ENCODE assay signal across 1 cellular context in the genomic region with DNA sequence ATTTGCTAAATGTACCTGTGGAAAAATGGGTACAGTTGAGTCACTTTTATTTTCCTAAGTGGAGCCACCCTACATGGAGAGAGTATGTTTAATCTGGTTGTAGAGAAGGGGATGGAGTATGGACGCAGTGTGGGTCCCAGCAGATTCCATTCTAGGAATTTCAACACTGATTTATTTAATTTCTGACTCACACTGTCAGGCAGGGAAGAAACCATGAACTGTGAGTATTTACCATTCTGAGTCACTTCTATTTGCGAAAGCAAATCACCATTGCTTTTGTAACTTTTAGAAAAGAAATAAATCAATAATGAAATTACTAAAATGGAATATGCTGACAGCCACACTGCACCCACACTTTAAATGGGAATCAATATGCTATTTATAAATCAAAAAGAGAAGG.
TF ChIP-seq lines count a peak whose summit lies in the region.

No MANE protein-coding gene starts in this region.

TF ChIP-seq in HepG2, 621 proteins besides CTCF, POLR2A, EP300 and RAD21 (continued from another document and continues in another):
- TF ChIP-seq ZNF343 (CRISPR knock-in tag; IDR thresholded peaks at IDR 0.05), result no peak
- no peak for TF ChIP-seq ATF7 (IDR thresholded peaks at IDR 0.05)
- no peak for TF ChIP-seq ATF7 (CRISPR knock-in tag; IDR thresholded peaks at IDR 0.05)
- TF ChIP-seq FOXP1 (IDR thresholded peaks at IDR 0.05), result no peak
- peak; percentile 39; the same call in 1 of the 2 replicates for TF ChIP-seq FOXP1 (CRISPR knock-in tag; IDR thresholded peaks at IDR 0.05)
- peak; percentile 66; the same call in 1 of the 2 replicates for TF ChIP-seq HMG20A (CRISPR knock-in tag; IDR thresholded peaks at IDR 0.05; ENCODE audit: borderline replicate concordance)
- TF ChIP-seq DPF2 (CRISPR knock-in tag; IDR thresholded peaks at IDR 0.05; ENCODE audit: borderline replicate concordance, low read depth), result peak; percentile 52; the same call in 1 of the 2 replicates
- TF ChIP-seq MTF1 (CRISPR knock-in tag; IDR thresholded peaks at IDR 0.05), result no peak
- TF ChIP-seq JUNB (CRISPR knock-in tag; IDR thresholded peaks at IDR 0.05; ENCODE audit: borderline replicate concordance), result peak; percentile 75; the same call in 1 of the 2 replicates
- TF ChIP-seq, protein P1, sequence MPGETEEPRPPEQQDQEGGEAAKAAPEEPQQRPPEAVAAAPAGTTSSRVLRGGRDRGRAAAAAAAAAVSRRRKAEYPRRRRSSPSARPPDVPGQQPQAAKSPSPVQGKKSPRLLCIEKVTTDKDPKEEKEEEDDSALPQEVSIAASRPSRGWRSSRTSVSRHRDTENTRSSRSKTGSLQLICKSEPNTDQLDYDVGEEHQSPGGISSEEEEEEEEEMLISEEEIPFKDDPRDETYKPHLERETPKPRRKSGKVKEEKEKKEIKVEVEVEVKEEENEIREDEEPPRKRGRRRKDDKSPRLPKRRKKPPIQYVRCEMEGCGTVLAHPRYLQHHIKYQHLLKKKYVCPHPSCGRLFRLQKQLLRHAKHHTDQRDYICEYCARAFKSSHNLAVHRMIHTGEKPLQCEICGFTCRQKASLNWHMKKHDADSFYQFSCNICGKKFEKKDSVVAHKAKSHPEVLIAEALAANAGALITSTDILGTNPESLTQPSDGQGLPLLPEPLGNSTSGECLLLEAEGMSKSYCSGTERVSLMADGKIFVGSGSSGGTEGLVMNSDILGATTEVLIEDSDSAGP (CRISPR knock-in tag; IDR thresholded peaks at IDR 0.05; ENCODE audit: borderline replicate concordance), result no peak
- TF ChIP-seq ZNF768 (CRISPR knock-in tag; IDR thresholded peaks at IDR 0.05), result no peak
- TF ChIP-seq MED8 (CRISPR knock-in tag; IDR thresholded peaks at IDR 0.05; ENCODE audit: insufficient replicate concordance), result no peak
- TF ChIP-seq ZNF724P (CRISPR knock-in tag; IDR thresholded peaks at IDR 0.05; ENCODE audit: borderline replicate concordance), result no peak
- no peak for TF ChIP-seq PAWR (CRISPR knock-in tag; IDR thresholded peaks at IDR 0.05; ENCODE audit: borderline replicate concordance)
- no peak for TF ChIP-seq ZBTB21 (CRISPR knock-in tag; IDR thresholded peaks at IDR 0.05)
- no peak for TF ChIP-seq ZNF891 (CRISPR knock-in tag; IDR thresholded peaks at IDR 0.05)
- TF ChIP-seq ELF3 (CRISPR knock-in tag; IDR thresholded peaks at IDR 0.05), result 0 out of 2 replicates have a peak, but pooled peaks have one; percentile 24
- TF ChIP-seq NFE2 (CRISPR knock-in tag; IDR thresholded peaks at IDR 0.05), result no peak
- TF ChIP-seq ZNF788 (CRISPR knock-in tag; IDR thresholded peaks at IDR 0.05; ENCODE audit: borderline replicate concordance), result no peak
- no peak for TF ChIP-seq REL (CRISPR knock-in tag; conservative IDR thresholded peaks at IDR 0.05)
- TF ChIP-seq KLF12 (CRISPR knock-in tag; IDR thresholded peaks at IDR 0.05; ENCODE audit: borderline replicate concordance), result no peak
- TF ChIP-seq, protein P2, sequence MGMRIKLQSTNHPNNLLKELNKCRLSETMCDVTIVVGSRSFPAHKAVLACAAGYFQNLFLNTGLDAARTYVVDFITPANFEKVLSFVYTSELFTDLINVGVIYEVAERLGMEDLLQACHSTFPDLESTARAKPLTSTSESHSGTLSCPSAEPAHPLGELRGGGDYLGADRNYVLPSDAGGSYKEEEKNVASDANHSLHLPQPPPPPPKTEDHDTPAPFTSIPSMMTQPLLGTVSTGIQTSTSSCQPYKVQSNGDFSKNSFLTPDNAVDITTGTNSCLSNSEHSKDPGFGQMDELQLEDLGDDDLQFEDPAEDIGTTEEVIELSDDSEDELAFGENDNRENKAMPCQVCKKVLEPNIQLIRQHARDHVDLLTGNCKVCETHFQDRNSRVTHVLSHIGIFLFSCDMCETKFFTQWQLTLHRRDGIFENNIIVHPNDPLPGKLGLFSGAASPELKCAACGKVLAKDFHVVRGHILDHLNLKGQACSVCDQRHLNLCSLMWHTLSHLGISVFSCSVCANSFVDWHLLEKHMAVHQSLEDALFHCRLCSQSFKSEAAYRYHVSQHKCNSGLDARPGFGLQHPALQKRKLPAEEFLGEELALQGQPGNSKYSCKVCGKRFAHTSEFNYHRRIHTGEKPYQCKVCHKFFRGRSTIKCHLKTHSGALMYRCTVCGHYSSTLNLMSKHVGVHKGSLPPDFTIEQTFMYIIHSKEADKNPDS (CRISPR knock-in tag; IDR thresholded peaks at IDR 0.05), result no peak
- no peak for TF ChIP-seq NRL (CRISPR knock-in tag; IDR thresholded peaks at IDR 0.05; ENCODE audit: borderline replicate concordance)
- TF ChIP-seq FOXA3 (CRISPR knock-in tag; IDR thresholded peaks at IDR 0.05), result peak; percentile 83
- TF ChIP-seq SRSF9 (IDR thresholded peaks at IDR 0.05; ENCODE audit: borderline replicate concordance, insufficient read depth, low read depth, low read length, poor library complexity, severe bottlenecking), result no peak
- TF ChIP-seq NFKB2 (CRISPR knock-in tag; IDR thresholded peaks at IDR 0.05; ENCODE audit: borderline replicate concordance), result no peak
- TF ChIP-seq CREM (IDR thresholded peaks at IDR 0.05), result peak; percentile 25; the same call in 1 of the 2 replicates
- no peak for TF ChIP-seq CREM (CRISPR knock-in tag; IDR thresholded peaks at IDR 0.05)
- no peak for TF ChIP-seq ZNF776 (CRISPR knock-in tag; IDR thresholded peaks at IDR 0.05)
- no peak for TF ChIP-seq REPIN1 (CRISPR knock-in tag; IDR thresholded peaks at IDR 0.05; ENCODE audit: borderline replicate concordance, low read depth)
- TF ChIP-seq, protein P3, sequence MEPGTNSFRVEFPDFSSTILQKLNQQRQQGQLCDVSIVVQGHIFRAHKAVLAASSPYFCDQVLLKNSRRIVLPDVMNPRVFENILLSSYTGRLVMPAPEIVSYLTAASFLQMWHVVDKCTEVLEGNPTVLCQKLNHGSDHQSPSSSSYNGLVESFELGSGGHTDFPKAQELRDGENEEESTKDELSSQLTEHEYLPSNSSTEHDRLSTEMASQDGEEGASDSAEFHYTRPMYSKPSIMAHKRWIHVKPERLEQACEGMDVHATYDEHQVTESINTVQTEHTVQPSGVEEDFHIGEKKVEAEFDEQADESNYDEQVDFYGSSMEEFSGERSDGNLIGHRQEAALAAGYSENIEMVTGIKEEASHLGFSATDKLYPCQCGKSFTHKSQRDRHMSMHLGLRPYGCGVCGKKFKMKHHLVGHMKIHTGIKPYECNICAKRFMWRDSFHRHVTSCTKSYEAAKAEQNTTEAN (CRISPR knock-in tag; conservative IDR thresholded peaks at IDR 0.05), result no peak
- TF ChIP-seq EED (CRISPR knock-in tag; IDR thresholded peaks at IDR 0.05), result no peak
- no peak for TF ChIP-seq SKI (IDR thresholded peaks at IDR 0.05; ENCODE audit: partially characterized antibody)
- TF ChIP-seq MIXL1 (CRISPR knock-in tag; IDR thresholded peaks at IDR 0.05), result peak; percentile 40; the same call in 1 of the 2 replicates
- peak; percentile 45; the same call in 1 of the 2 replicates for TF ChIP-seq KAT2B (IDR thresholded peaks at IDR 0.05; ENCODE audit: borderline replicate concordance, low read depth, low read length)
- TF ChIP-seq, protein P4, sequence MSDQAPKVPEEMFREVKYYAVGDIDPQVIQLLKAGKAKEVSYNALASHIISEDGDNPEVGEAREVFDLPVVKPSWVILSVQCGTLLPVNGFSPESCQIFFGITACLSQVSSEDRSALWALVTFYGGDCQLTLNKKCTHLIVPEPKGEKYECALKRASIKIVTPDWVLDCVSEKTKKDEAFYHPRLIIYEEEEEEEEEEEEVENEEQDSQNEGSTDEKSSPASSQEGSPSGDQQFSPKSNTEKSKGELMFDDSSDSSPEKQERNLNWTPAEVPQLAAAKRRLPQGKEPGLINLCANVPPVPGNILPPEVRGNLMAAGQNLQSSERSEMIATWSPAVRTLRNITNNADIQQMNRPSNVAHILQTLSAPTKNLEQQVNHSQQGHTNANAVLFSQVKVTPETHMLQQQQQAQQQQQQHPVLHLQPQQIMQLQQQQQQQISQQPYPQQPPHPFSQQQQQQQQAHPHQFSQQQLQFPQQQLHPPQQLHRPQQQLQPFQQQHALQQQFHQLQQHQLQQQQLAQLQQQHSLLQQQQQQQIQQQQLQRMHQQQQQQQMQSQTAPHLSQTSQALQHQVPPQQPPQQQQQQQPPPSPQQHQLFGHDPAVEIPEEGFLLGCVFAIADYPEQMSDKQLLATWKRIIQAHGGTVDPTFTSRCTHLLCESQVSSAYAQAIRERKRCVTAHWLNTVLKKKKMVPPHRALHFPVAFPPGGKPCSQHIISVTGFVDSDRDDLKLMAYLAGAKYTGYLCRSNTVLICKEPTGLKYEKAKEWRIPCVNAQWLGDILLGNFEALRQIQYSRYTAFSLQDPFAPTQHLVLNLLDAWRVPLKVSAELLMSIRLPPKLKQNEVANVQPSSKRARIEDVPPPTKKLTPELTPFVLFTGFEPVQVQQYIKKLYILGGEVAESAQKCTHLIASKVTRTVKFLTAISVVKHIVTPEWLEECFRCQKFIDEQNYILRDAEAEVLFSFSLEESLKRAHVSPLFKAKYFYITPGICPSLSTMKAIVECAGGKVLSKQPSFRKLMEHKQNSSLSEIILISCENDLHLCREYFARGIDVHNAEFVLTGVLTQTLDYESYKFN (CRISPR knock-in tag; conservative IDR thresholded peaks at IDR 0.05), result peak; percentile 56
- TF ChIP-seq ZNF20 (CRISPR knock-in tag; IDR thresholded peaks at IDR 0.05), result no peak
- TF ChIP-seq ZKSCAN8 (CRISPR knock-in tag; IDR thresholded peaks at IDR 0.05; ENCODE audit: borderline replicate concordance), result no peak
- TF ChIP-seq, protein P5, sequence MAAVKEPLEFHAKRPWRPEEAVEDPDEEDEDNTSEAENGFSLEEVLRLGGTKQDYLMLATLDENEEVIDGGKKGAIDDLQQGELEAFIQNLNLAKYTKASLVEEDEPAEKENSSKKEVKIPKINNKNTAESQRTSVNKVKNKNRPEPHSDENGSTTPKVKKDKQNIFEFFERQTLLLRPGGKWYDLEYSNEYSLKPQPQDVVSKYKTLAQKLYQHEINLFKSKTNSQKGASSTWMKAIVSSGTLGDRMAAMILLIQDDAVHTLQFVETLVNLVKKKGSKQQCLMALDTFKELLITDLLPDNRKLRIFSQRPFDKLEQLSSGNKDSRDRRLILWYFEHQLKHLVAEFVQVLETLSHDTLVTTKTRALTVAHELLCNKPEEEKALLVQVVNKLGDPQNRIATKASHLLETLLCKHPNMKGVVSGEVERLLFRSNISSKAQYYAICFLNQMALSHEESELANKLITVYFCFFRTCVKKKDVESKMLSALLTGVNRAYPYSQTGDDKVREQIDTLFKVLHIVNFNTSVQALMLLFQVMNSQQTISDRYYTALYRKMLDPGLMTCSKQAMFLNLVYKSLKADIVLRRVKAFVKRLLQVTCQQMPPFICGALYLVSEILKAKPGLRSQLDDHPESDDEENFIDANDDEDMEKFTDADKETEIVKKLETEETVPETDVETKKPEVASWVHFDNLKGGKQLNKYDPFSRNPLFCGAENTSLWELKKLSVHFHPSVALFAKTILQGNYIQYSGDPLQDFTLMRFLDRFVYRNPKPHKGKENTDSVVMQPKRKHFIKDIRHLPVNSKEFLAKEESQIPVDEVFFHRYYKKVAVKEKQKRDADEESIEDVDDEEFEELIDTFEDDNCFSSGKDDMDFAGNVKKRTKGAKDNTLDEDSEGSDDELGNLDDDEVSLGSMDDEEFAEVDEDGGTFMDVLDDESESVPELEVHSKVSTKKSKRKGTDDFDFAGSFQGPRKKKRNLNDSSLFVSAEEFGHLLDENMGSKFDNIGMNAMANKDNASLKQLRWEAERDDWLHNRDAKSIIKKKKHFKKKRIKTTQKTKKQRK (IDR thresholded peaks at IDR 0.05; ENCODE audit: low read length), result no peak
- no peak for TF ChIP-seq ZNF850 (CRISPR knock-in tag; conservative IDR thresholded peaks at IDR 0.05)
- no peak for TF ChIP-seq ZNF337 (CRISPR knock-in tag; IDR thresholded peaks at IDR 0.05; ENCODE audit: borderline replicate concordance, low read depth)
- no peak for TF ChIP-seq ZNF775 (CRISPR knock-in tag; IDR thresholded peaks at IDR 0.05; ENCODE audit: borderline replicate concordance)
- TF ChIP-seq ZNF615 (CRISPR knock-in tag; IDR thresholded peaks at IDR 0.05; ENCODE audit: borderline replicate concordance), result no peak
- TF ChIP-seq SMARCE1 (IDR thresholded peaks at IDR 0.05; ENCODE audit: borderline replicate concordance), result peak; percentile 81
- no peak for TF ChIP-seq ZSCAN31 (CRISPR knock-in tag; IDR thresholded peaks at IDR 0.05; ENCODE audit: low read depth)
- TF ChIP-seq ETV5 (CRISPR knock-in tag; IDR thresholded peaks at IDR 0.05; ENCODE audit: borderline replicate concordance), result no peak
- no peak for TF ChIP-seq NR2C2 (CRISPR knock-in tag; IDR thresholded peaks at IDR 0.05; ENCODE audit: borderline replicate concordance)
- no peak for TF ChIP-seq ZFAT (CRISPR knock-in tag; conservative IDR thresholded peaks at IDR 0.05)
- TF ChIP-seq, protein P6, sequence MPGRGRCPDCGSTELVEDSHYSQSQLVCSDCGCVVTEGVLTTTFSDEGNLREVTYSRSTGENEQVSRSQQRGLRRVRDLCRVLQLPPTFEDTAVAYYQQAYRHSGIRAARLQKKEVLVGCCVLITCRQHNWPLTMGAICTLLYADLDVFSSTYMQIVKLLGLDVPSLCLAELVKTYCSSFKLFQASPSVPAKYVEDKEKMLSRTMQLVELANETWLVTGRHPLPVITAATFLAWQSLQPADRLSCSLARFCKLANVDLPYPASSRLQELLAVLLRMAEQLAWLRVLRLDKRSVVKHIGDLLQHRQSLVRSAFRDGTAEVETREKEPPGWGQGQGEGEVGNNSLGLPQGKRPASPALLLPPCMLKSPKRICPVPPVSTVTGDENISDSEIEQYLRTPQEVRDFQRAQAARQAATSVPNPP (CRISPR knock-in tag; IDR thresholded peaks at IDR 0.05), result no peak
- TF ChIP-seq, protein P7, sequence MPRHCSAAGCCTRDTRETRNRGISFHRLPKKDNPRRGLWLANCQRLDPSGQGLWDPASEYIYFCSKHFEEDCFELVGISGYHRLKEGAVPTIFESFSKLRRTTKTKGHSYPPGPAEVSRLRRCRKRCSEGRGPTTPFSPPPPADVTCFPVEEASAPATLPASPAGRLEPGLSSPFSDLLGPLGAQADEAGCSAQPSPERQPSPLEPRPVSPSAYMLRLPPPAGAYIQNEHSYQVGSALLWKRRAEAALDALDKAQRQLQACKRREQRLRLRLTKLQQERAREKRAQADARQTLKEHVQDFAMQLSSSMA (CRISPR knock-in tag; IDR thresholded peaks at IDR 0.05), result no peak
- no peak for TF ChIP-seq ZNF430 (CRISPR knock-in tag; IDR thresholded peaks at IDR 0.05)
- TF ChIP-seq ZFP36L2 (CRISPR knock-in tag; IDR thresholded peaks at IDR 0.05), result no peak
- no peak for TF ChIP-seq REXO4 (CRISPR knock-in tag; IDR thresholded peaks at IDR 0.05; ENCODE audit: borderline replicate concordance)
- no peak for TF ChIP-seq ZNF766 (CRISPR knock-in tag; IDR thresholded peaks at IDR 0.05; ENCODE audit: borderline replicate concordance)
- no peak for TF ChIP-seq NKX3-1 (CRISPR knock-in tag; IDR thresholded peaks at IDR 0.05)
- no peak for TF ChIP-seq ARNTL (CRISPR knock-in tag; IDR thresholded peaks at IDR 0.05)
- TF ChIP-seq PHF8 (CRISPR knock-in tag; IDR thresholded peaks at IDR 0.05), result no peak
- TF ChIP-seq, protein P8, sequence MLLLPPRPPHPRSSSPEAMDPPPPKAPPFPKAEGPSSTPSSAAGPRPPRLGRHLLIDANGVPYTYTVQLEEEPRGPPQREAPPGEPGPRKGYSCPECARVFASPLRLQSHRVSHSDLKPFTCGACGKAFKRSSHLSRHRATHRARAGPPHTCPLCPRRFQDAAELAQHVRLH (CRISPR knock-in tag; IDR thresholded peaks at IDR 0.05; ENCODE audit: borderline replicate concordance, low read depth), result no peak
- TF ChIP-seq SIX4 (CRISPR knock-in tag; IDR thresholded peaks at IDR 0.05), result no peak
- TF ChIP-seq SOX13 (IDR thresholded peaks at IDR 0.05), result no peak
- TF ChIP-seq SOX13 (CRISPR knock-in tag; conservative IDR thresholded peaks at IDR 0.05 in 1 of 2, IDR thresholded peaks at IDR 0.05 in 1 of 2), result no peak
- no peak for TF ChIP-seq TRIM24 (CRISPR knock-in tag; IDR thresholded peaks at IDR 0.05)
- TF ChIP-seq ZNF24 (IDR thresholded peaks at IDR 0.05), result no peak
